In genomic region chr4:8732681-8733243, GRCh38 we compare ENCODE assay signal across 17 cellular contexts.
A peak's percentile ranks its signal among the peaks of the same experiment; 100 is the strongest.
DNase-seq lines count a peak whose midpoint lies in the region; ATAC-seq, FAIRE-seq and TF ChIP-seq lines count a peak whose summit lies in the region.
"Had no signal": no experiment of that assay in that cellular context is flagged by ENCODE, and none has a peak within 500 bp of the region (broad histone marks: within the 10 kb centered on the region; RNA-seq: fewer than 3 reads in every experiment).

No MANE protein-coding gene starts in this region.

- no peak overlapping the region for H3K27ac Mint-ChIP-seq in activated CD8-positive, alpha-beta memory T cell treated with anti-CD3 and anti-CD28 coated beads, Interleukin-2, amount 10 ng/mL, durations not matched to agents 7 days and 5 days
- H3K27ac Mint-ChIP-seq: CD4-positive, CD25-positive, alpha-beta regulatory T cell had no signal

- H3K36me3 ChIP-seq in kidney (ENCODE audit: control insufficient read depth in 1 of 2, insufficient read depth in 2 of 2, low read length in 2 of 2) (no peaks in the 10 kb centered on the region), stomach (no peaks in the 10 kb centered on the region), colonic mucosa (no peaks in the 10 kb centered on the region), tibial nerve (no peaks in the 10 kb centered on the region)
- H3K36me3 ChIP-seq: BLaER1 had no signal

- WGBS in stomach, 5 donors = 73 to 94% (median 86%) methylated on average over 4 to 5 of the region's 5 CpGs
- WGBS in tibial nerve, 2 donors = 89 to 96% methylated on average over 5 of the region's 5 CpGs

- H3K9me3 Mint-ChIP-seq in activated CD8-positive, alpha-beta memory T cell treated with anti-CD3 and anti-CD28 coated beads, Interleukin-2, amount 10 ng/mL, durations not matched to agents 7 days and 5 days (ENCODE audit: low read depth) = peaks cover 7% of the 10 kb centered on the region

- H3K27me3 ChIP-seq in stomach (peaks cover 0 to 12% (median 0%) of the 10 kb centered on the region in 3 donors), colonic mucosa (no peaks in the 10 kb centered on the region), tibial nerve (no peaks in the 10 kb centered on the region)
- H3K27me3 ChIP-seq: BLaER1 had no signal

- no peak overlapping the region for H3K4me3 ChIP-seq in kidney (ENCODE audit: low read length in 2 of 2)
- no peak overlapping the region for H3K4me3 ChIP-seq in stomach
- H3K4me3 ChIP-seq in colonic mucosa = no peak overlapping the region
- H3K4me3 ChIP-seq in tibial nerve = no peak overlapping the region
- H3K4me3 ChIP-seq: BLaER1, GM12878, GM23248 had no signal

- no peaks in the 10 kb centered on the region for H3K4me1 Mint-ChIP-seq in activated CD8-positive, alpha-beta memory T cell treated with anti-CD3 and anti-CD28 coated beads, Interleukin-2, amount 10 ng/mL, durations not matched to agents 7 days and 5 days
- H3K4me1 Mint-ChIP-seq: CD4-positive, CD25-positive, alpha-beta regulatory T cell had no signal

- DNase-seq in activated CD8-positive, alpha-beta memory T cell treated with anti-CD3 and anti-CD28 coated beads for 24 hours = peak; percentile 41
- no peak for DNase-seq in activated CD8-positive, alpha-beta memory T cell treated with anti-CD3 and anti-CD28 coated beads, Interleukin-2, amount 50 U/mL, for 4 hours
- peak; percentile 8 for DNase-seq in activated CD8-positive, alpha-beta memory T cell treated with anti-CD3 and anti-CD28 coated beads, Interleukin-2, amount 10 ng/mL, durations not matched to agents 7 days and 5 days
- DNase-seq in kidney (peak; percentile 59), stomach (peak; percentile 18), colonic mucosa (no peak), tibial nerve (ENCODE audit: low spot score in 2 of 2) (no peak), HuH-7 (ENCODE audit: low spot score) (no peak)
- DNase-seq: AML-193; CD4-positive, CD25-positive, alpha-beta regulatory T cell; DMS53; GM23248 had no signal

- H3K36me3 Mint-ChIP-seq in activated CD8-positive, alpha-beta memory T cell treated with anti-CD3 and anti-CD28 coated beads, Interleukin-2, amount 10 ng/mL, durations not matched to agents 7 days and 5 days = no peaks in the 10 kb centered on the region
- H3K36me3 Mint-ChIP-seq: CD4-positive, CD25-positive, alpha-beta regulatory T cell had no signal

- FAIRE-seq in kidney (lab: Jason Lieb, UNC) = no peak
- FAIRE-seq: GM12878, GM18507, H54 had no signal

- H3K4me1 ChIP-seq in kidney (ENCODE audit: control insufficient read depth in 1 of 2, insufficient read depth in 1 of 2, low read depth in 1 of 2, low read length in 2 of 2) = no peaks in the 10 kb centered on the region
- H3K4me1 ChIP-seq in stomach = no peaks in the 10 kb centered on the region
- no peaks in the 10 kb centered on the region for H3K4me1 ChIP-seq in colonic mucosa
- H3K4me1 ChIP-seq in tibial nerve = no peaks in the 10 kb centered on the region

- intact Hi-C loops in kidney (cut with DNase I) (no loop called here), stomach (cut with DNase I; ENCODE audit: low total_unique reads) (no loop called here), colonic mucosa (cut with DNase I) (no loop called here)

- H3K9ac ChIP-seq in kidney (ENCODE audit: low read length in 2 of 2) = no peak overlapping the region
- no peak overlapping the region for H3K9ac ChIP-seq in colonic mucosa (ENCODE audit: low read depth in 2 of 2, low read length in 2 of 2)
- H3K9ac ChIP-seq: BLaER1, GM23248 had no signal

- H3K27ac ChIP-seq in kidney (ENCODE audit: low read depth in 2 of 2, low read length in 2 of 2) (no peak overlapping the region), stomach (no peak overlapping the region), colonic mucosa (no peak overlapping the region), tibial nerve (no peak overlapping the region)
- H3K27ac ChIP-seq: 22Rv1, BLaER1, GM23248 had no signal

- H3K9me3 ChIP-seq in kidney (ENCODE audit: control insufficient read depth in 1 of 2, low read length in 2 of 2) (no peaks in the 10 kb centered on the region), stomach (peaks cover 0 to 7% (median 3%) of the 10 kb centered on the region in 4 donors), colonic mucosa (no peaks in the 10 kb centered on the region), tibial nerve (peaks cover 0 to 48% (median 0%) of the 10 kb centered on the region in 4 donors)
- H3K9me3 ChIP-seq: BLaER1 had no signal

- no peak for ATAC-seq in activated CD8-positive, alpha-beta memory T cell treated with anti-CD3 and anti-CD28 coated beads, Interleukin-2, amount 10 ng/mL, durations not matched to agents 7 days and 5 days
- ATAC-seq: GM12878 had no signal

- TF ChIP-seq POLR2A in stomach (IDR thresholded peaks at IDR 0.05) = no peak
- no peak for TF ChIP-seq POLR2A in tibial nerve (IDR thresholded peaks at IDR 0.05)

- no peak for TF ChIP-seq EP300 in stomach (IDR thresholded peaks at IDR 0.05)
- no peak for TF ChIP-seq EP300 in tibial nerve (IDR thresholded peaks at IDR 0.05)

- no peak overlapping the region for H3K4me3 Mint-ChIP-seq in activated CD8-positive, alpha-beta memory T cell treated with anti-CD3 and anti-CD28 coated beads, Interleukin-2, amount 10 ng/mL, durations not matched to agents 7 days and 5 days
- H3K4me3 Mint-ChIP-seq: CD4-positive, CD25-positive, alpha-beta regulatory T cell had no signal

- H3K27me3 Mint-ChIP-seq in activated CD8-positive, alpha-beta memory T cell treated with anti-CD3 and anti-CD28 coated beads, Interleukin-2, amount 10 ng/mL, durations not matched to agents 7 days and 5 days = no peaks in the 10 kb centered on the region
- H3K27me3 Mint-ChIP-seq: CD4-positive, CD25-positive, alpha-beta regulatory T cell had no signal

- TF ChIP-seq CTCF in kidney (IDR thresholded peaks at IDR 0.05; ENCODE audit: borderline replicate concordance, extremely low read depth, insufficient read depth) (no peak), stomach (IDR thresholded peaks at IDR 0.05) (no peak), colonic mucosa (IDR thresholded peaks at IDR 0.05) (no peak), tibial nerve (IDR thresholded peaks at IDR 0.05) (no peak)

- CTCF ChIA-PET in activated CD8-positive, alpha-beta memory T cell treated with anti-CD3 and anti-CD28 coated beads, Interleukin-2, amount 10 ng/mL, durations not matched to agents 7 days and 5 days (lab: Charles Lee) = no interaction called here

Comparison
In these comparisons a context has a peak if more than half of its experiments do, and no peak if none do; other contexts are left out.
1. DNase-seq: peak in activated CD8-positive, alpha-beta memory T cell treated with anti-CD3 and anti-CD28 coated beads for 24 hours (single experiment), activated CD8-positive, alpha-beta memory T cell treated with anti-CD3 and anti-CD28 coated beads, Interleukin-2, amount 10 ng/mL, durations not matched to agents 7 days and 5 days (single experiment), kidney (single experiment) and stomach (single experiment); none in activated CD8-positive, alpha-beta memory T cell treated with anti-CD3 and anti-CD28 coated beads, Interleukin-2, amount 50 U/mL, for 4 hours (single experiment), colonic mucosa (single experiment), tibial nerve (0 of 2) and HuH-7 (single experiment).